ENCODE assay signal across 21 cellular contexts in genomic region chr2:60119778-60120177, GRCh38.
DNase-seq lines count a peak whose midpoint lies in the region; ATAC-seq, FAIRE-seq and TF ChIP-seq lines count a peak whose summit lies in the region.
"Had no signal": no experiment of that assay in that cellular context is flagged by ENCODE, and none has a peak within 500 bp of the region (broad histone marks: within the 10 kb centered on the region; RNA-seq: fewer than 3 reads in every experiment).

No MANE protein-coding gene starts in this region.

- no peak overlapping the region for H3K27ac Mint-ChIP-seq in neural progenitor cell
- H3K27ac Mint-ChIP-seq: activated naive CD8-positive, alpha-beta T cell treated with anti-CD3 and anti-CD28 coated beads, Interleukin-2, amount 50 U/mL, for 24 hours; CD8-positive, alpha-beta T cell; naive thymus-derived CD8-positive, alpha-beta T cell had no signal

- peaks cover 3% of the 10 kb centered on the region for H3K4me1 Mint-ChIP-seq in neural progenitor cell
- H3K4me1 Mint-ChIP-seq: activated naive CD8-positive, alpha-beta T cell treated with anti-CD3 and anti-CD28 coated beads, Interleukin-2, amount 50 U/mL, for 24 hours; naive thymus-derived CD8-positive, alpha-beta T cell had no signal

- peaks cover 6% of the 10 kb centered on the region for H3K27me3 Mint-ChIP-seq in neural progenitor cell (ENCODE audit: insufficient read depth, low read depth)
- H3K27me3 Mint-ChIP-seq: activated naive CD8-positive, alpha-beta T cell treated with anti-CD3 and anti-CD28 coated beads, Interleukin-2, amount 50 U/mL, for 24 hours had no signal

- H4K20me1 ChIP-seq in neural progenitor cell (ENCODE audit: low read depth): no peaks in the 10 kb centered on the region

- ATAC-seq in heart left ventricle (no peak), right cardiac atrium (no peak), body of pancreas (no peak), GM18520 (IDR thresholded peaks at IDR 0.05; ENCODE audit: unreplicated experiment) (no peak)
- ATAC-seq: activated naive CD8-positive, alpha-beta T cell treated with anti-CD3 and anti-CD28 coated beads, Interleukin-2, amount 50 U/mL, for 24 hours; CD8-positive, alpha-beta T cell; naive thymus-derived CD8-positive, alpha-beta T cell had no signal

- H3K9me3 ChIP-seq in heart left ventricle: peaks cover 0 to 12% (median 0%) of the 10 kb centered on the region in 12 donors
- H3K9me3 ChIP-seq in right cardiac atrium (ENCODE audit: control insufficient read depth, low read length): no peaks in the 10 kb centered on the region
- no peaks in the 10 kb centered on the region for H3K9me3 ChIP-seq in body of pancreas
- H3K9me3 ChIP-seq in neural progenitor cell (ENCODE audit: low read depth): peaks cover 16% of the 10 kb centered on the region
- H3K9me3 ChIP-seq: pancreas, uterus had no signal

- H3K79me2 ChIP-seq in neural progenitor cell (ENCODE audit: low read depth): no peaks in the 10 kb centered on the region

- peaks cover 41% of the 10 kb centered on the region for H3K9me3 Mint-ChIP-seq in neural progenitor cell
- H3K9me3 Mint-ChIP-seq: activated naive CD8-positive, alpha-beta T cell treated with anti-CD3 and anti-CD28 coated beads, Interleukin-2, amount 50 U/mL, for 24 hours; CD8-positive, alpha-beta T cell had no signal

- no peak for FAIRE-seq in frontal cortex (lab: Jason Lieb, UNC)
- FAIRE-seq: GM19239 had no signal

- H3K27me3 ChIP-seq in heart left ventricle: no peaks in the 10 kb centered on the region
- no peaks in the 10 kb centered on the region for H3K27me3 ChIP-seq in right cardiac atrium (ENCODE audit: control insufficient read depth, insufficient read depth)
- no peaks in the 10 kb centered on the region for H3K27me3 ChIP-seq in body of pancreas
- peaks cover 6% of the 10 kb centered on the region for H3K27me3 ChIP-seq in neural progenitor cell
- H3K27me3 ChIP-seq: pancreas, uterus had no signal

- no peak overlapping the region for H3K4me2 ChIP-seq in neural progenitor cell

- WGBS in heart left ventricle, 4 donors: 42 to 63% (median 62%) methylated on average over 2 of the region's 2 CpGs
- WGBS in right cardiac atrium: 67% methylated on average over 2 of the region's 2 CpGs
- WGBS in body of pancreas, 2 donors: 51 to 52% methylated on average over 2 of the region's 2 CpGs

- H3F3A ChIP-seq in neural progenitor cell (ENCODE audit: low read depth): no peaks in the 10 kb centered on the region

- H3K4me3 ChIP-seq in heart left ventricle: no peak overlapping the region
- no peak overlapping the region for H3K4me3 ChIP-seq in right cardiac atrium (ENCODE audit: low read length)
- no peak overlapping the region for H3K4me3 ChIP-seq in body of pancreas
- no peak overlapping the region for H3K4me3 ChIP-seq in neural progenitor cell
- H3K4me3 ChIP-seq: lung, pancreas, skin epidermis, uterus had no signal

- DNase-seq in heart left ventricle (no peak), right cardiac atrium (no peak), MV-4-11 (lab: John Stamatoyannopoulos, UW) (peak; percentile 35), body of pancreas (no peak), neural progenitor cell (ENCODE audit: low spot score) (no peak), NCI-H1436 treated with DMSO at 0.1 percent for 48 hours (lab: John Stamatoyannopoulos, UW) (no peak), frontal cortex (ENCODE audit: low spot score in 2 of 2) (no peak)
- DNase-seq: activated naive CD8-positive, alpha-beta T cell treated with anti-CD3 and anti-CD28 coated beads, Interleukin-2, amount 50 U/mL, for 24 hours; CD8-positive, alpha-beta T cell; KBM-7; naive thymus-derived CD8-positive, alpha-beta T cell; NCI-H1694; NCI-H226; NK-92 treated with Interleukin-12 subunit alpha and Interleukin-12 subunit beta, amount 100 ng/mL, for 24 hours; pancreas; stimulated activated CD4-positive, alpha-beta T cell treated with anti-CD3 and anti-CD28 coated beads, Interleukin-4, amount 100 ng/mL, for 1 hour; uterus had no signal

- TF ChIP-seq CTCF in heart left ventricle (IDR thresholded peaks at IDR 0.05): peak in 7 of 12 donors; percentile 15 to 44 (median 27)
- peak in 6 of 7 experiments; percentile 10 to 53 (median 42) for TF ChIP-seq CTCF in body of pancreas (IDR thresholded peaks at IDR 0.05)
- peak; percentile 14 for TF ChIP-seq CTCF in neural progenitor cell (IDR thresholded peaks at IDR 0.05)

- intact Hi-C loops in heart left ventricle (cut with DNase I) (loop anchor here in 4 of 10 donors (10.0 kb wide), 1 partner anchor 815 kb away; no protein-coding TSS in a partner anchor), right cardiac atrium (cut with DNase I) (no loop called here), body of pancreas (cut with DNase I) (no loop called here)

- peaks cover 2% of the 10 kb centered on the region for H3K36me3 Mint-ChIP-seq in neural progenitor cell
- H3K36me3 Mint-ChIP-seq: CD8-positive, alpha-beta T cell; naive thymus-derived CD8-positive, alpha-beta T cell had no signal

- H3K36me3 ChIP-seq in heart left ventricle (no peaks in the 10 kb centered on the region), body of pancreas (replicated peaks in 1 of 2; ENCODE audit: insufficient read depth in 1 of 2, low read depth in 2 of 2) (no peaks in the 10 kb centered on the region), neural progenitor cell (no peaks in the 10 kb centered on the region)
- H3K36me3 ChIP-seq: pancreas, uterus had no signal

- no peak overlapping the region for H2AFZ ChIP-seq in neural progenitor cell (replicated peaks)

- no peaks in the 10 kb centered on the region for H3K4me1 ChIP-seq in heart left ventricle
- H3K4me1 ChIP-seq in right cardiac atrium (ENCODE audit: control insufficient read depth, insufficient read depth, low read length): no peaks in the 10 kb centered on the region
- no peaks in the 10 kb centered on the region for H3K4me1 ChIP-seq in body of pancreas
- no peaks in the 10 kb centered on the region for H3K4me1 ChIP-seq in neural progenitor cell
- H3K4me1 ChIP-seq: pancreas, uterus had no signal

- TF ChIP-seq POLR2A in heart left ventricle (IDR thresholded peaks at IDR 0.05): no peak
- no peak for TF ChIP-seq POLR2A in body of pancreas (IDR thresholded peaks at IDR 0.05)

- no peak overlapping the region for H3K27ac ChIP-seq in heart left ventricle
- H3K27ac ChIP-seq in right cardiac atrium (ENCODE audit: low read length): no peak overlapping the region
- H3K27ac ChIP-seq in body of pancreas: no peak overlapping the region
- no peak overlapping the region for H3K27ac ChIP-seq in neural progenitor cell
- H3K27ac ChIP-seq: pancreas, skin epidermis, uterus had no signal

- H3K4me3 Mint-ChIP-seq in neural progenitor cell: no peak overlapping the region
- H3K4me3 Mint-ChIP-seq: activated naive CD8-positive, alpha-beta T cell treated with anti-CD3 and anti-CD28 coated beads, Interleukin-2, amount 50 U/mL, for 24 hours; CD8-positive, alpha-beta T cell; naive thymus-derived CD8-positive, alpha-beta T cell had no signal

- no peak overlapping the region for H3K9ac ChIP-seq in neural progenitor cell
